In the genomic region with DNA sequence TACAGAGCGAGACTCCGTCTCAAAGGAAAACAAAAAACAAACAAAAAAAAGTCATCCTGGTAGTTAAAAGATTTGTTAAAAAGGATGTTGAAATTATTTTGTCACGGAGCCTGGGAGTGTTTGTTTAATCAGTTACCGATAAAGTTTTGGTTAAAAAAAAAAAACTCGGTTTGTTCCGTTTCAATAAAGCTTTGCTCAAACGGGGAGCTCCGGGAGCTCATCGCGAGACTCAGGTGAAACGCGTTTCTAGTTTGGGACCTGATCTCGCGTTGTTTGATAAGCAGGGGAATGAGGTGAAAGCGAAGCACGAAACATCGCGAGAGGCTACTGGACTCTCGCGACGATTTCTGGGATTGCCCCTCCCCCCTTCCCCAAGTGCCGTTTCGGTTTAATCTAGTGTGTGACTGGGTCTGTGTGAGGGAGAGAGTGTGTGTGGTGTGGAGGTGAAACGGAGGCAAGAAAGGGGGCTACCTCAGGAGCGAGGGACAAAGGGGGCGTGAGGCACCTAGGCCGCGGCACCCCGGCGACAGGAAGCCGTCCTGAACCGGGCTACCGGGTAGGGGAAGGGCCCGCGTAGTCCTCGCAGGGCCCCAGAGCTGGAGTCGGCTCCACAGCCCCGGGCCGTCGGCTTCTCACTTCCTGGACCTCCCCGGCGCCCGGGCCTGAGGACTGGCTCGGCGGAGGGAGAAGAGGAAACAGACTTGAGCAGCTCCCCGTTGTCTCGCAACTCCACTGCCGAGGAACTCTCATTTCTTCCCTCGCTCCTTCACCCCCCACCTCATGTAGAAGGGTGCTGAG, we compare ENCODE assay signal across 8 cellular contexts. TPM values are rescaled to one million over a fixed set of nuclear protein-coding genes. Genes with fewer than 3 reads are reported as not detected.
DNase-seq lines count a peak whose midpoint lies in the region; ATAC-seq and TF ChIP-seq lines count a peak whose summit lies in the region.

Gene CDK12, plus strand, starts transcription at position 374 of the 798 bp plus-strand sequence. CDS start 586 bp downstream, outside the sequence.

- H3K4me3 ChIP-seq in suprapubic skin = peak within 1 kb of the TSS; percentile 97

- TF ChIP-seq POLR2A in suprapubic skin (IDR thresholded peaks at IDR 0.05) = peak; percentile 70 to 87

- H3K4me1 Mint-ChIP-seq in activated naive CD4-positive, alpha-beta T cell treated with anti-CD3 and anti-CD28 coated beads, Interleukin-2, amount 50 U/mL, for 24 hours = peaks cover 24% of the 10 kb centered on the region

- peak within 1 kb of the TSS; percentile 91 for H3K4me3 Mint-ChIP-seq in activated naive CD4-positive, alpha-beta T cell treated with anti-CD3 and anti-CD28 coated beads, Interleukin-2, amount 50 U/mL, for 24 hours

- DNase-seq in GM04503 (ENCODE audit: low read depth) (peak; percentile 96), NCI-H1092 (lab: John Stamatoyannopoulos, UW) (peak; percentile 99), globus pallidus (ENCODE audit: low spot score) (peak; percentile 97), nucleus accumbens (lab: John Stamatoyannopoulos, UW) (peak; percentile 47 to 98 (median 90)), suprapubic skin (ENCODE audit: low spot score in 2 of 2) (peak; percentile 97)

- no peaks in the 10 kb centered on the region for H3K27me3 ChIP-seq in suprapubic skin

- H3K9me3 Mint-ChIP-seq in activated naive CD4-positive, alpha-beta T cell treated with anti-CD3 and anti-CD28 coated beads, Interleukin-2, amount 50 U/mL, for 24 hours = no peaks in the 10 kb centered on the region

- H3K27me3 Mint-ChIP-seq in activated naive CD4-positive, alpha-beta T cell treated with anti-CD3 and anti-CD28 coated beads, Interleukin-2, amount 50 U/mL, for 24 hours = no peaks in the 10 kb centered on the region

- no peaks in the 10 kb centered on the region for H3K9me3 ChIP-seq in suprapubic skin

- peaks cover 40% of the 10 kb centered on the region for H3K4me1 ChIP-seq in suprapubic skin

- peak within 1 kb of the TSS; percentile 99 for H3K27ac ChIP-seq in suprapubic skin

- ATAC-seq in HG02571 (IDR thresholded peaks at IDR 0.05; ENCODE audit: unreplicated experiment) = peak; percentile 63
- peak; percentile 89 for ATAC-seq in SK-N-SH treated with all-trans-retinoic acid at 6 μM for 48 hours

- no peak for TF ChIP-seq CTCF in suprapubic skin (IDR thresholded peaks at IDR 0.05)

- H3K36me3 ChIP-seq in suprapubic skin = no peaks in the 10 kb centered on the region

- peak within 1 kb of the TSS; percentile 97 for H3K27ac Mint-ChIP-seq in activated naive CD4-positive, alpha-beta T cell treated with anti-CD3 and anti-CD28 coated beads, Interleukin-2, amount 50 U/mL, for 24 hours

- TF ChIP-seq EP300 in suprapubic skin (IDR thresholded peaks at IDR 0.05) = no peak

- H3K36me3 Mint-ChIP-seq in activated naive CD4-positive, alpha-beta T cell treated with anti-CD3 and anti-CD28 coated beads, Interleukin-2, amount 50 U/mL, for 24 hours = peaks cover 3% of the 10 kb centered on the region

- WGBS in suprapubic skin = 2% methylated on average over 38 of the region's 49 CpGs

TF ChIP-seq in SK-N-SH treated with all-trans-retinoic acid at 6 μM for 48 hours, 23 proteins besides CTCF, POLR2A, EP300 and RAD21:
- no peak for TF ChIP-seq OSR1 (CRISPR knock-in tag; IDR thresholded peaks at IDR 0.05)
- TF ChIP-seq GLIS3 (CRISPR knock-in tag; IDR thresholded peaks at IDR 0.05) = peak; percentile 77; the same call in 1 of the 2 replicates
- TF ChIP-seq PATZ1 (CRISPR knock-in tag; IDR thresholded peaks at IDR 0.05; ENCODE audit: borderline replicate concordance) = peak; percentile 20; the same call in 1 of the 2 replicates

RNA-seq across cellular contexts. Expression of gene CDK12, which starts in this region (rescaled TPM):
- total RNA-seq in suprapubic skin = 10 to 100 TPM; 50.7 to 97.9 (median 54.4) TPM

Comparison
In these comparisons a context has a peak if more than half of its experiments do, and no peak if none do; other contexts are left out.
1. Peak in every context shown above with its lines: DNase-seq, ATAC-seq, H3K4me3 ChIP-seq and H3K27ac ChIP-seq.